27 cellular contexts compared by ENCODE assay signal in the genomic region with DNA sequence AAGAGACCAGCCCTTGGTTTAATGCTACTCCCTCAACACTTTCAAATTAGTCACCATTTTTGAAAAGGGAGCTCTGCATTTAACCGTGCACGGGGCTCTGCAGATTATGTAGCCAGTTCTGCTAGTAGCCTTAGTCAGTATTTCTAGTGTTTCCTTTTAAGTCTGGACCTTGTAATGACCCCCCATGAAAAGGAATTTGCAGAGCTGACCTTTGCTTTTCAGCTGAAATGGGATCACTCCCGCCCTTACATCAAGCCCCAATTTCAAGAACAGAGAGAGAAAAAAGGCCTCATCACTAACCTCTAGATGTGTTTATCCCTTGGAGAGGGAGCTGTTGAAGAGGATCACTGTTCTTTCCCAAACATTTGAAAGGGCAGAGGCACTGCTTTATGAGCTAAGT.
"Had no signal": no experiment of that assay in that cellular context is flagged by ENCODE, and none has a peak within 500 bp of the region (broad histone marks: within the 10 kb centered on the region; RNA-seq: fewer than 3 reads in every experiment).

No MANE protein-coding gene starts in this region.

- ATAC-seq: activated naive CD4-positive, alpha-beta T cell treated with anti-CD3 and anti-CD28 coated beads, Interleukin-2, amount 50 U/mL, for 72 hours; activated T-helper 17 cell treated with anti-CD3 and anti-CD28 coated beads, Interleukin-2, amount 50 U/mL, for 72 hours; esophagus mucosa; natural killer cell had no signal

- H3K27ac ChIP-seq: ascending aorta, hepatocyte, left ventricle myocardium inferior, spleen, testis, VCaP had no signal

- H3K4me2 ChIP-seq: hepatocyte had no signal

- H3K27ac Mint-ChIP-seq: activated naive CD4-positive, alpha-beta T cell treated with anti-CD3 and anti-CD28 coated beads, Interleukin-2, amount 50 U/mL, for 72 hours; activated T-cell treated with anti-CD3 and anti-CD28 coated beads, Interleukin-2, amount 50 U/mL, for 24 hours; activated T-helper 17 cell treated with anti-CD3 and anti-CD28 coated beads, Interleukin-2, amount 50 U/mL, for 72 hours; immature natural killer cell; natural killer cell; progenitor cell of endocrine pancreas; type B pancreatic cell had no signal

- H3K4me1 ChIP-seq: ascending aorta, left ventricle myocardium inferior, spleen, testis had no signal

- H3K27me3 ChIP-seq: ascending aorta, hepatocyte, spleen, testis had no signal

- H3K36me3 Mint-ChIP-seq: activated naive CD4-positive, alpha-beta T cell treated with anti-CD3 and anti-CD28 coated beads, Interleukin-2, amount 50 U/mL, for 72 hours; immature natural killer cell; natural killer cell; type B pancreatic cell had no signal

- H3K4me3 ChIP-seq: ascending aorta, hepatocyte, left ventricle myocardium inferior, spleen, testis had no signal

- H3K9me3 ChIP-seq: ascending aorta, testis had no signal

- FAIRE-seq: colon, endothelial cell of umbilical vein, frontal cortex had no signal

- H3K4me1 Mint-ChIP-seq: activated T-helper 17 cell treated with anti-CD3 and anti-CD28 coated beads, Interleukin-2, amount 50 U/mL, for 72 hours; immature natural killer cell; natural killer cell had no signal

- DNase-seq: activated CD4-positive, alpha-beta T cell treated with anti-CD3 and anti-CD28 coated beads for 1 hour; activated CD4-positive, alpha-beta T cell treated with anti-CD3 and anti-CD28 coated beads, Interleukin-2, amount 50 U/mL, for 1 hour; activated T-cell treated with anti-CD3 and anti-CD28 coated beads, Interleukin-2, amount 50 U/mL, for 24 hours; central memory CD4-positive, alpha-beta T cell; effector memory CD4-positive, alpha-beta T cell; glutamatergic neuron; immature natural killer cell; kidney glomerular epithelial cell; left ventricle myocardium inferior; midbrain; natural killer cell; retina; spleen; stimulated activated CD4-positive, alpha-beta T cell treated with anti-CD3 and anti-CD28 coated beads, Interleukin-4, amount 100 ng/mL, for 1 hour; stimulated activated naive CD4-positive, alpha-beta T cell; testis had no signal

- H3K79me2 ChIP-seq: hepatocyte had no signal

- H3K27me3 Mint-ChIP-seq: activated T-cell treated with anti-CD3 and anti-CD28 coated beads, Interleukin-2, amount 50 U/mL, for 24 hours; activated T-helper 17 cell treated with anti-CD3 and anti-CD28 coated beads, Interleukin-2, amount 50 U/mL, for 72 hours; progenitor cell of endocrine pancreas; type B pancreatic cell had no signal

- H3K4me3 Mint-ChIP-seq: activated T-cell treated with anti-CD3 and anti-CD28 coated beads, Interleukin-2, amount 50 U/mL, for 24 hours; activated T-helper 17 cell treated with anti-CD3 and anti-CD28 coated beads, Interleukin-2, amount 50 U/mL, for 72 hours; immature natural killer cell; natural killer cell; type B pancreatic cell had no signal

- H3K9me3 Mint-ChIP-seq: activated T-cell treated with anti-CD3 and anti-CD28 coated beads, Interleukin-2, amount 50 U/mL, for 24 hours; type B pancreatic cell had no signal

- H3K36me3 ChIP-seq: ascending aorta, left ventricle myocardium inferior, spleen had no signal

- H2AFZ ChIP-seq: hepatocyte had no signal
